ENCODE assay signal across 19 cellular contexts in the genomic region with DNA sequence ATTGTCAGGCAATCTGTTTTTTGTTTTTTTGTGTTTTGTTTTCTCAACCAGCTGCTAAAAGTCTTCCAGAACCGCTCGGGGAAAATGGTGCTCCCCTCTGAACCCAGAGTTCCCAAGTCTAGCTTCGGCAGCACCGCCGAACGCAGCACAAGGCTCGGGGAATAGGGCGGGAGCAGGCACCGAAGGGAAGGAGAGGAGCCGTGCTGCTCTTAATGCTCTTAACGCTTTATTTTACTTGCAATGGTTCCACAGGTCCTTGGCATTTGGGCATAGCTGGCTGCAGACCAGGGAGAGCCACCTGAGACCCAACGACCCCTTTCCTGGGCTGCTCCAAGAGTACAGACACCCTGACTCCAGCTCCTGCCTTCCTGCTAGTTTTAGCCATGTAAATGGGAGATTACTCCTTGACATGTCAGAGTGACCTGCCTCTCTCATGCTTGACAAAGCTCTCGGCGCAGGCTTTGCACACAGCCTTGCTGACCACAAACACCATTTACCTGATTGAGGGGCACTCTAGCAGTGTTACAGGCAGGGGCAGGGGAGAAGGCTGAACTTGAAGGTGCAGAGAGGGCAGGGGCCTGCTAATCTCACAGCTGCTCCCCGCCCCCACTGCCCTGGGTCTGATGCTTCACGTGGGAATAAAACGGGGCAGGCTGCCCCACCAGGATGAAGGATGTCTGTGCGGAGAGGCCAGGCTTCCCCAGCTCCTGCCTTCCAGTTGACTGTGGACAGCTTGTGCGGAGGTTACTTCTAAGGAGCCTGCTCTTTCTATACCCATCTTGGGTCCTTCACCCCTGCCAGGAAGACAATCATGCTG. TPM values are rescaled to one million over a fixed set of nuclear protein-coding genes. Genes with fewer than 3 reads are reported as not detected.
DNase-seq lines count a peak whose midpoint lies in the region; ATAC-seq and TF ChIP-seq lines count a peak whose summit lies in the region.
"Had no signal": no experiment of that assay in that cellular context is flagged by ENCODE, and none has a peak within 500 bp of the region (broad histone marks: within the 10 kb centered on the region; RNA-seq: fewer than 3 reads in every experiment).

No MANE protein-coding gene starts in this region.

- H3K27me3 Mint-ChIP-seq in type B pancreatic cell = no peaks in the 10 kb centered on the region
- H3K27me3 Mint-ChIP-seq: CD4-positive, alpha-beta memory T cell had no signal

- H3K4me1 Mint-ChIP-seq in type B pancreatic cell (ENCODE audit: unreplicated experiment) = peaks cover 28% of the 10 kb centered on the region
- H3K4me1 Mint-ChIP-seq: CD4-positive, alpha-beta memory T cell had no signal

- no peaks in the 10 kb centered on the region for H3K4me1 ChIP-seq in left lung
- H3K4me1 ChIP-seq: parathyroid adenoma, SJSA1 had no signal

- intact Hi-C loops in left lung (cut with DNase I) = no loop called here

- peaks cover 7% of the 10 kb centered on the region for H3K36me3 Mint-ChIP-seq in type B pancreatic cell

- no peaks in the 10 kb centered on the region for H3K9me3 Mint-ChIP-seq in type B pancreatic cell
- H3K9me3 Mint-ChIP-seq: CD4-positive, alpha-beta memory T cell; HFFc6 had no signal

- peak; percentile 77 to 80 for DNase-seq in NCI-H187 (lab: John Stamatoyannopoulos, UW)
- no peak for DNase-seq in NCI-H187 treated with DMSO at 0.1 percent for 48 hours (lab: John Stamatoyannopoulos, UW)
- DNase-seq in SK-N-MC (ENCODE audit: low read depth, low spot score) = no peak
- DNase-seq in left lung = no peak
- DNase-seq in type B pancreatic cell (ENCODE audit: extremely low spot score, unreplicated experiment) = no peak
- DNase-seq in HUDEP-2 (lab: John Stamatoyannopoulos, UW; ENCODE audit: unreplicated experiment in 76 of 76) = no peak
- no peak for DNase-seq in NCI-H2081 treated with DMSO at 0.1 percent for 48 hours (lab: John Stamatoyannopoulos, UW)
- DNase-seq in GF-D8 (lab: John Stamatoyannopoulos, UW) = no peak
- DNase-seq: activated CD4-positive, alpha-beta T cell treated with anti-CD3 and anti-CD28 coated beads, Interleukin-2, amount 50 U/mL, for 48 hours; CD4-positive, alpha-beta memory T cell; cerebellar nuclear complex; foreskin melanocyte; HFFc6; midbrain; stimulated activated CD4-positive, alpha-beta T cell treated with anti-CD3 and anti-CD28 coated beads, Interleukin-12 subunit alpha, Interleukin-12 subunit beta, amount 100 ng/mL, for 4 hours had no signal

- H3K36me3 ChIP-seq in SK-N-MC (ENCODE audit: insufficient read depth, low read length) (peaks cover 25% of the 10 kb centered on the region), left lung (peaks cover 0 to 86% of the 10 kb centered on the region in 2 donors)
- H3K36me3 ChIP-seq: SJSA1 had no signal

- H3K27ac ChIP-seq in SK-N-MC (peak overlapping the region; percentile 17; the same call in 1 of the 2 replicates), left lung (no peak overlapping the region)
- H3K27ac ChIP-seq: parathyroid adenoma, SJSA1 had no signal

- H3K27me3 ChIP-seq in left lung = no peaks in the 10 kb centered on the region
- H3K27me3 ChIP-seq: SJSA1 had no signal

- peak overlapping the region; percentile 82 for H3K4me3 Mint-ChIP-seq in type B pancreatic cell
- H3K4me3 Mint-ChIP-seq: CD4-positive, alpha-beta memory T cell; HFFc6 had no signal

- H3K9ac ChIP-seq in SK-N-MC (ENCODE audit: insufficient read length) = no peak overlapping the region
- H3K9ac ChIP-seq: parathyroid adenoma had no signal

- peak; percentile 65 for ATAC-seq in left lung

- H3K27ac Mint-ChIP-seq in type B pancreatic cell = peak overlapping the region; percentile 88
- H3K27ac Mint-ChIP-seq: HFFc6 had no signal

- H3K4me3 ChIP-seq in SK-N-MC (no peak overlapping the region), left lung (no peak overlapping the region)
- H3K4me3 ChIP-seq: SJSA1 had no signal

- TF ChIP-seq CTCF in left lung (IDR thresholded peaks at IDR 0.05) = no peak
- no peak for TF ChIP-seq CTCF in type B pancreatic cell (conservative IDR thresholded peaks at IDR 0.05)

- H3K9me3 ChIP-seq in SK-N-MC (ENCODE audit: low read depth, low read length) = no peaks in the 10 kb centered on the region
- H3K9me3 ChIP-seq in left lung = no peaks in the 10 kb centered on the region
- H3K9me3 ChIP-seq: SJSA1 had no signal

RNA-seq across cellular contexts. Expression of gene EFCAB10, which starts 58.6 kb away (rescaled TPM):
- 1 to 10 TPM; 2.4 to 5.0 TPM for total RNA-seq in left lung
- 2.0 TPM in 1 of 2 replicates, not detected in the other for total RNA-seq in type B pancreatic cell (ENCODE audit: low replicate concordance)
- total RNA-seq: endothelial cell of umbilical vein, G401, HFFc6, SJSA1 had no signal

Comparison
In these comparisons a context has a peak if more than half of its experiments do, and no peak if none do; other contexts are left out.
1. DNase-seq: peak in NCI-H187 (2 of 2); none in NCI-H187 treated with DMSO at 0.1 percent for 48 hours (single experiment), SK-N-MC (single experiment), left lung (0 of 2), type B pancreatic cell (single experiment), HUDEP-2 (0 of 76), NCI-H2081 treated with DMSO at 0.1 percent for 48 hours (single experiment) and GF-D8 (single experiment).